In the genomic region with DNA sequence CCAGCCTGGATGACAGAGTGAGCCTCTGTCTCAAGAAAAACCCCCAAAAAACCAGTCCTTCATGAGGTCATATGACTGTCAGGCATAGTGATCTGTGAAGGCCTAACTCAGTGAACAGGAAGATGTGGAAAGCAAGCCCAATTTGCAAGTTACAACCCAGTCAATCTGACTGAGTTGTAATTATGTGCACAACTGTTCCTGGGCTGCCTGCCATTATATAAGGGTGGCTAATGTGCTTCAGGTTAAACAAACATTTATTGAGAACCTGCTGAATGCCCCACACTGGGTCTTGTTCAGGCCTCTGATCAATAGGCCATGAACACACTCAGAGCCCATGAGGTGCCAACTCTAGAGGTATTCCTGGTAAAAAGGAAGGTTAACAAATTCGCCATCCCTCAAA, we compare ENCODE assay signal across 33 cellular contexts. TPM values are rescaled to one million over a fixed set of nuclear protein-coding genes. Genes with fewer than 3 reads are reported as not detected.
"Had no signal": no experiment of that assay in that cellular context is flagged by ENCODE, and none has a peak within 500 bp of the region (broad histone marks: within the 10 kb centered on the region; RNA-seq: fewer than 3 reads in every experiment).

No MANE protein-coding gene starts in this region.

- H3K9me3 ChIP-seq: adrenal gland, body of pancreas had no signal

- H3K27ac ChIP-seq: body of pancreas, KMS-11, PC-9, RWPE1, VCaP had no signal

- H3K4me3 ChIP-seq: adrenal gland, body of pancreas, PC-9 had no signal

- H3K36me3 Mint-ChIP-seq: activated CD4-positive, alpha-beta memory T cell treated with anti-CD3 and anti-CD28 coated beads for 36 hours; activated naive CD4-positive, alpha-beta T cell treated with anti-CD3 and anti-CD28 coated beads, Interleukin-2, amount 50 U/mL, for 72 hours had no signal

- H3K36me3 ChIP-seq: adrenal gland had no signal

- H3K4me2 ChIP-seq: KMS-11, PC-9 had no signal

- H3K9me3 Mint-ChIP-seq: activated B cell treated with CpG ODN at 0.5 μM for 24 hours; activated CD4-positive, alpha-beta memory T cell treated with anti-CD3 and anti-CD28 coated beads for 36 hours; activated naive CD4-positive, alpha-beta T cell treated with anti-CD3 and anti-CD28 coated beads for 36 hours; activated naive CD4-positive, alpha-beta T cell treated with anti-CD3 and anti-CD28 coated beads, Interleukin-2, amount 50 U/mL, for 72 hours; activated T-cell treated with anti-CD3 and anti-CD28 coated beads, Interleukin-2, amount 50 U/mL, for 4 hours; activated T-helper 1 cell treated with anti-CD3 and anti-CD28 coated beads, Interleukin-12 subunit alpha, Interleukin-12 subunit beta, Interleukin-2, Interleukin-4 antibody, amounts not matched to agents 30 ng/mL and 10 ng/mL and 1 ng/mL, durations not matched to agents 14 hours and 24 hours and 36 hours had no signal

- H3K9ac ChIP-seq: KMS-11 had no signal

- H3K4me3 Mint-ChIP-seq: activated CD4-positive, alpha-beta memory T cell treated with anti-CD3 and anti-CD28 coated beads for 36 hours; activated naive CD4-positive, alpha-beta T cell treated with anti-CD3 and anti-CD28 coated beads for 36 hours; activated T-cell treated with anti-CD3 and anti-CD28 coated beads, Interleukin-2, amount 50 U/mL, for 4 hours; activated T-helper 1 cell treated with anti-CD3 and anti-CD28 coated beads, Interleukin-12 subunit alpha, Interleukin-12 subunit beta, Interleukin-2, Interleukin-4 antibody, amounts not matched to agents 30 ng/mL and 10 ng/mL and 1 ng/mL, durations not matched to agents 14 hours and 24 hours and 36 hours had no signal

- H3K27ac Mint-ChIP-seq: activated B cell treated with CpG ODN at 0.5 μM for 24 hours; activated CD4-positive, alpha-beta memory T cell treated with anti-CD3 and anti-CD28 coated beads for 36 hours; activated naive CD4-positive, alpha-beta T cell treated with anti-CD3 and anti-CD28 coated beads for 36 hours; activated naive CD4-positive, alpha-beta T cell treated with anti-CD3 and anti-CD28 coated beads, Interleukin-2, amount 50 U/mL, for 72 hours; activated T-helper 1 cell treated with anti-CD3 and anti-CD28 coated beads, Interleukin-12 subunit alpha, Interleukin-12 subunit beta, Interleukin-2, Interleukin-4 antibody, amounts not matched to agents 30 ng/mL and 10 ng/mL and 1 ng/mL, durations not matched to agents 14 hours and 24 hours and 36 hours had no signal

- DNase-seq: activated B cell treated with CpG ODN at 0.5 μM for 24 hours; activated CD4-positive, alpha-beta memory T cell treated with anti-CD3 and anti-CD28 coated beads for 36 hours; activated CD4-positive, alpha-beta T cell treated with anti-CD3 and anti-CD28 coated beads for 4 hours; activated CD4-positive, alpha-beta T cell treated with anti-CD3 and anti-CD28 coated beads, Interleukin-2, amount 50 U/mL, for 1 hour; activated CD4-positive, CD25-positive, alpha-beta regulatory T cell treated with anti-CD3 and anti-CD28 coated beads, Interleukin-2, amount 50 U/mL, for 72 hours; activated CD8-positive, alpha-beta memory T cell treated with anti-CD3 and anti-CD28 coated beads, Interleukin-2, amount 50 U/mL, for 4 hours; activated gamma-delta T cell treated with Interleukin-2 at 50 U/mL for 16 hours; activated naive CD4-positive, alpha-beta T cell treated with anti-CD3 and anti-CD28 coated beads for 36 hours; activated T-cell treated with anti-CD3 and anti-CD28 coated beads for 4 hours; activated T-cell treated with anti-CD3 and anti-CD28 coated beads, Interleukin-2, amount 50 U/mL, for 4 hours; body of pancreas; caudate nucleus; MM.1S; NCI-H1092; NCI-H1436 treated with DMSO at 0.1 percent for 48 hours; NCI-H187; NCI-H2081 treated with DMSO at 0.1 percent for 48 hours; NCI-H226; NCI-H446 treated with DMSO at 0.1 percent for 48 hours; NCI-H524; PC-9; T-helper 1 cell; T-helper 2 cell; T-helper 9 cell had no signal

- H3K27me3 ChIP-seq: adrenal gland, body of pancreas had no signal

- ATAC-seq: activated naive CD4-positive, alpha-beta T cell treated with anti-CD3 and anti-CD28 coated beads, Interleukin-2, amount 50 U/mL, for 72 hours; activated T-cell treated with anti-CD3 and anti-CD28 coated beads, Interleukin-2, amount 50 U/mL, for 4 hours; body of pancreas; Right ventricle myocardium inferior; SK-N-SH treated with all-trans-retinoic acid at 6 μM for 48 hours had no signal

- H2AFZ ChIP-seq: PC-9 had no signal

- H3K4me1 ChIP-seq: adrenal gland had no signal

RNA-seq across cellular contexts. Expression of a gene that starts 38.2 kb away (rescaled TPM):
- total RNA-seq: activated B cell treated with CpG ODN at 0.5 μM for 24 hours; activated CD4-positive, alpha-beta memory T cell treated with anti-CD3 and anti-CD28 coated beads for 36 hours; activated T-helper 1 cell treated with anti-CD3 and anti-CD28 coated beads, Interleukin-12 subunit alpha, Interleukin-12 subunit beta, Interleukin-2, Interleukin-4 antibody, amounts not matched to agents 30 ng/mL and 10 ng/mL and 1 ng/mL, durations not matched to agents 14 hours and 24 hours and 36 hours; OCI-LY7 had no signal
